8 cellular contexts compared by ENCODE assay signal in the genomic region with DNA sequence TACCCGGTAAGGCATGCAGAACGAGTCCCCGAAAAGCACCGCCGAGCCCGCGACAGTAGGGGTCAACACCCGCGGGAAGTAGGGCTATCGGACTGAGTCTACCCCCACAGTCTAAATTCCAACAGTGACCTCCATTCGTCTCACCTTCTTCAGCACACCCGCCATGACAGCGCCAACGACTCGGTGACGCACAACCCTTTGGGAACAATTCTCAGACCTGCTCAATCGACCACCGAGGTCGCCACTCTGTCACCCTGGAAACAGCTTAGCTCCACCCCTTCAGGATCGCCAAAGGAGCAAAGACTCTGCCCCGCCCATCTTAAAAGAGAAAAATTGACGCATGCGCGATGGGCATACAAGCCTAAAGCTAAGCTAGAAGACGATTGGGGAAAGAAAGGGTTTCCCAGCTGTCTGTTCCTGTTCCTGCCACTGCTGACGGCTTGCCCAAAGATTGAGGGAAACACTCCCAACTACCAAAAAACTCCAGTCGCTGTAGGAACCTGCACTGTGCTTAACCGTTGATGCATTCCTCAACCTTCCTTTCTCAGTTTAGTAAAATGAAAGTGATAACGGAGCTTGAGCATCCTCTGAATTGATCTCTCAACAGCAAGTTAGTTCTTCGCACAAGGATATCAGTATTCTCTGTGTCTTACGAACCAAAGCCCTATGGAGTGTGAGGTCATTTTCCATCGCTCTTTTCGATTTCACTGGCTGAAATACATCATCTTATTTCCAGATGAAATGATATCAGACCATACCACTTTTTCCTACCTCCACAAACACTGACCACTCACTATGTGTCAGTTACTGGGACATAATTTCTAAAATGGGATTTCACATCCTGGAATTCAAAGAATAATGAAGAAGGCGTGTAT. TPM values are rescaled to one million over a fixed set of nuclear protein-coding genes. Genes with fewer than 3 reads are reported as not detected.
DNase-seq lines count a peak whose midpoint lies in the region; ATAC-seq, FAIRE-seq and TF ChIP-seq lines count a peak whose summit lies in the region.

NDUFA5 (minus strand) TSS at position 188 of the 875 bp plus-strand sequence; CDS start at position 165, 23 bp downstream.

- H3K9me3 Mint-ChIP-seq in activated naive CD8-positive, alpha-beta T cell treated with anti-CD3 and anti-CD28 coated beads, Interleukin-2, amount 50 U/mL, for 24 hours: no peaks in the 10 kb centered on the region

- 5 to 6% methylated on average over 34 of the region's 34 CpGs for WGBS in pancreas, 2 donors

- H3K4me3 Mint-ChIP-seq in activated naive CD8-positive, alpha-beta T cell treated with anti-CD3 and anti-CD28 coated beads, Interleukin-2, amount 50 U/mL, for 24 hours: no peak within 1 kb of the TSS

- intact Hi-C loops in Right ventricle myocardium superior (cut with DNase I) (no loop called here), pancreas (cut with DNase I) (no loop called here), tibial artery (cut with DNase I; ENCODE audit: low total_unique reads) (loop anchor here (1.0 kb wide), 1 partner anchor 20 kb away; no protein-coding TSS in a partner anchor)

- H3K27ac Mint-ChIP-seq in activated naive CD8-positive, alpha-beta T cell treated with anti-CD3 and anti-CD28 coated beads, Interleukin-2, amount 50 U/mL, for 24 hours: no peak within 1 kb of the TSS

- ATAC-seq in HG02798 (IDR thresholded peaks at IDR 0.05; ENCODE audit: poor library complexity, unreplicated experiment) (peak; percentile 99), Right ventricle myocardium superior (ENCODE audit: poor library complexity) (peak; percentile 99), pancreas (peak; percentile 100)
- peak; percentile 98 for ATAC-seq in activated naive CD8-positive, alpha-beta T cell treated with anti-CD3 and anti-CD28 coated beads, Interleukin-2, amount 50 U/mL, for 24 hours

- peak; percentile 45 for DNase-seq in GM12891 (ENCODE audit: insufficient read length, low spot score)
- DNase-seq in NCI-H1417 treated with DMSO at 0.1 percent for 48 hours (lab: John Stamatoyannopoulos, UW): peak; percentile 98
- peak; percentile 93 to 99 for DNase-seq in SW 1271 (lab: John Stamatoyannopoulos, UW)
- DNase-seq in activated naive CD8-positive, alpha-beta T cell treated with anti-CD3 and anti-CD28 coated beads, Interleukin-2, amount 50 U/mL, for 24 hours: peak; percentile 95
- peak; percentile 96 for DNase-seq in Right ventricle myocardium superior
- peak; percentile 84 to 99 (median 97) for DNase-seq in pancreas
- peak; percentile 98 to 99 for DNase-seq in tibial artery

- H3K9me3 ChIP-seq in pancreas: no peaks in the 10 kb centered on the region
- H3K9me3 ChIP-seq in tibial artery: no peaks in the 10 kb centered on the region

- H3K4me1 Mint-ChIP-seq in activated naive CD8-positive, alpha-beta T cell treated with anti-CD3 and anti-CD28 coated beads, Interleukin-2, amount 50 U/mL, for 24 hours: peaks cover 8% of the 10 kb centered on the region

- peaks cover 2% of the 10 kb centered on the region for H3K27me3 Mint-ChIP-seq in activated naive CD8-positive, alpha-beta T cell treated with anti-CD3 and anti-CD28 coated beads, Interleukin-2, amount 50 U/mL, for 24 hours

- H3K36me3 ChIP-seq in pancreas: no peaks in the 10 kb centered on the region
- H3K36me3 ChIP-seq in tibial artery: peaks cover 0 to 6% (median 0%) of the 10 kb centered on the region in 3 donors

- H3K27ac ChIP-seq in pancreas (peak within 1 kb of the TSS; percentile 65 to 88 (median 76)), tibial artery (peak within 1 kb of the TSS; percentile 88 to 94)

- H3K4me1 ChIP-seq in pancreas (peaks cover 6 to 28% (median 7%) of the 10 kb centered on the region in 3 donors), tibial artery (peaks cover 0 to 33% (median 18%) of the 10 kb centered on the region in 4 donors)

- peaks cover 5% of the 10 kb centered on the region for H3K36me3 Mint-ChIP-seq in activated naive CD8-positive, alpha-beta T cell treated with anti-CD3 and anti-CD28 coated beads, Interleukin-2, amount 50 U/mL, for 24 hours (ENCODE audit: low read depth)

- FAIRE-seq in GM12891 (lab: Jason Lieb, UNC) (peak; percentile 97), pancreas (lab: Jason Lieb, UNC) (peak; percentile 92)

- peak within 1 kb of the TSS; percentile 62 to 90 (median 74) for H3K4me3 ChIP-seq in pancreas
- H3K4me3 ChIP-seq in tibial artery: peak within 1 kb of the TSS; percentile 94 to 96

- H3K27me3 ChIP-seq in pancreas (no peaks in the 10 kb centered on the region), tibial artery (no peaks in the 10 kb centered on the region)

- peak; percentile 78 for TF ChIP-seq POLR2A in GM12891 (IDR thresholded peaks at IDR 0.05; ENCODE audit: low read depth, low read length)

- no peak for TF ChIP-seq CTCF in pancreas (IDR thresholded peaks at IDR 0.05)
- TF ChIP-seq CTCF in tibial artery (IDR thresholded peaks at IDR 0.05): no peak

TF ChIP-seq in GM12891, 5 proteins besides CTCF, POLR2A, EP300 and RAD21:
- peak; percentile 89 for TF ChIP-seq TAF1 (IDR thresholded peaks at IDR 0.05; ENCODE audit: low read depth, low read length)
- no peak for TF ChIP-seq SPI1 (IDR thresholded peaks at IDR 0.05; ENCODE audit: low read depth, low read length)
- TF ChIP-seq POLR2AphosphoS5 (IDR thresholded peaks at IDR 0.05; ENCODE audit: low read depth, low read length): peak; percentile 75
- TF ChIP-seq POU2F2 (IDR thresholded peaks at IDR 0.05; ENCODE audit: low read depth, low read length): peak; percentile 62; the same call in 1 of the 2 replicates
- no peak for TF ChIP-seq PAX5 (IDR thresholded peaks at IDR 0.05; ENCODE audit: insufficient read depth, low read length, severe bottlenecking)
TF ChIP-seq in GM12891: peak in this region for 3.

RNA-seq across cellular contexts. Expression of gene NDUFA5, which starts in this region (rescaled TPM):
- polyA plus RNA-seq in GM12891 (2012; ENCODE audit: low read depth, missing spikeins): 38.7 TPM
- total RNA-seq in Right ventricle myocardium superior (322 TPM), pancreas (10 to 100 TPM; 19.4 to 42.5 (median 31.6) TPM)
- polyA plus RNA-seq in pancreas: 10 to 100 TPM; 55.5 to 83.5 TPM

Comparison
In these comparisons a context has a peak if more than half of its experiments do, and no peak if none do; other contexts are left out.
1. Peak in every context shown above with its lines: DNase-seq, ATAC-seq, H3K4me3 ChIP-seq and H3K27ac ChIP-seq.
2. DNase-seq: peak in every context shown above with its lines; median percentile 98 in tibial artery; 98 in NCI-H1417 treated with DMSO at 0.1 percent for 48 hours; 97 in pancreas; 96 in SW 1271; 96 in Right ventricle myocardium superior; 95 in activated naive CD8-positive, alpha-beta T cell treated with anti-CD3 and anti-CD28 coated beads, Interleukin-2, amount 50 U/mL, for 24 hours; 45 in GM12891.